Comparison of ENCODE assay signal across 7 cellular contexts in the genomic region with DNA sequence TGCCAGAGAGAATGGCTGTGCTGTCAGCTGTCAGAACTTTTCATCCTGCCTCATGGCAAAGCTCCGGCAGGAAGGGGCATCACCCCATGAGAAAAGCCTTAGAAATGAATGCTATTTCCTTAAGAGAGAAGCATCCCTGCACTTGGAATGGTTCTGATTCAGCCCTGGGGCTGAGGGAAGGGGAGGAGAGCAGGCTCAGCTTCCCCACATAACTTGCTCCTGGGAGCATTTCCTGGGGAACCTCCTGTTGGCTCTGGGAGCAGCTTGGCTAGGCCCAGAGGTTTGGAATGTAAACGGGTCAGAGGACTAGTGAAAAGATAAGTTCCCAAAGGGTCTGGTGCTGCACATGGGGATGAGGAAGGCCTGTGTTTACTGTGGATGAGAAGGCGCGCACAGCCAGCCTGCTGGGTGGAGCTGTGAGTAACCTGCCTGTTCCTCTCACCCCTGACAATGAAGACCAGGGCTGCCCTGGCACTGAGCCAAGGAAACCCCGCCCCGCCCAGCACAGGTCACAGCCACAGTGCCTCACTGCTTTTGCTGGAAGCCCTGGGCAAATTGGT. TPM values are rescaled to one million over a fixed set of nuclear protein-coding genes. Genes with fewer than 3 reads are reported as not detected.
DNase-seq lines count a peak whose midpoint lies in the region; TF ChIP-seq lines count a peak whose summit lies in the region.

No MANE protein-coding gene starts in this region.

- H3K4ac ChIP-seq in trophoblast cell (ENCODE audit: low read depth, low read length): no peak overlapping the region

- H2AFZ ChIP-seq in fibroblast of lung (ENCODE audit: low read length) (peak overlapping the region; percentile 55), trophoblast cell (ENCODE audit: insufficient read depth, low read length, poor library complexity) (no peak overlapping the region)

- no peak overlapping the region for H3K23ac ChIP-seq in trophoblast cell (ENCODE audit: low read length)

- no peak overlapping the region for H2AK5ac ChIP-seq in trophoblast cell (ENCODE audit: low read length)

- H4K20me1 ChIP-seq in fibroblast of lung (ENCODE audit: control insufficient read depth, extremely low read depth, insufficient read depth, low read length): no peaks in the 10 kb centered on the region

- peak; percentile 92 for DNase-seq in HCEC 1CT
- peak; percentile 21 for DNase-seq in NCI-H460 (ENCODE audit: extremely low read depth, low read depth)
- peak; percentile 74 for DNase-seq in activated CD8-positive, alpha-beta memory T cell treated with anti-CD3 and anti-CD28 coated beads, Interleukin-2, amount 50 U/mL, for 48 hours
- peak; percentile 90 for DNase-seq in fibroblast of lung (ENCODE audit: low read depth in 2 of 2)
- peak in 1 of 2 donors; percentile 35 for DNase-seq in trophoblast cell
- DNase-seq in GM20000 (ENCODE audit: low spot score): no peak
- no peak for DNase-seq in pons (ENCODE audit: low spot score)

- H3K9ac ChIP-seq in fibroblast of lung (ENCODE audit: insufficient read depth, low read length) (peak overlapping the region; percentile 24), trophoblast cell (ENCODE audit: low read length) (no peak overlapping the region)

- no peak overlapping the region for H4K91ac ChIP-seq in trophoblast cell (ENCODE audit: low read depth, low read length)

- peak overlapping the region; percentile 85 for H3K27ac ChIP-seq in fibroblast of lung (ENCODE audit: insufficient read depth, low read length)
- H3K27ac ChIP-seq in trophoblast cell (ENCODE audit: low read depth, low read length): no peak overlapping the region

- H3K27me3 ChIP-seq in fibroblast of lung (ENCODE audit: control insufficient read depth, insufficient read depth, low read length): no peaks in the 10 kb centered on the region
- no peaks in the 10 kb centered on the region for H3K27me3 ChIP-seq in trophoblast cell (ENCODE audit: insufficient read depth, low read length)

- WGBS in trophoblast cell (ENCODE audit: extremely low coverage, insufficient coverage, insufficient read length): no CpG with 5 or more reads among the region's 6 CpGs

- H3K79me2 ChIP-seq in fibroblast of lung (ENCODE audit: control insufficient read depth, insufficient read depth, low read length) (no peaks in the 10 kb centered on the region), trophoblast cell (ENCODE audit: control insufficient read depth, insufficient read depth, low read length, poor library complexity) (no peaks in the 10 kb centered on the region)

- H3K4me1 ChIP-seq in fibroblast of lung (ENCODE audit: control insufficient read depth, extremely low read depth, insufficient read depth, low read length): peaks cover 32% of the 10 kb centered on the region
- H3K4me1 ChIP-seq in trophoblast cell (ENCODE audit: control insufficient read depth in 1 of 2, insufficient read depth in 2 of 2, low read length in 2 of 2): peaks cover 3 to 7% of the 10 kb centered on the region in 2 experiments

- H3K9me3 ChIP-seq in fibroblast of lung (ENCODE audit: control insufficient read depth, insufficient read depth, low read depth, low read length): no peaks in the 10 kb centered on the region
- H3K9me3 ChIP-seq in trophoblast cell (ENCODE audit: insufficient read depth, low read depth, low read length): no peaks in the 10 kb centered on the region

- H2BK5ac ChIP-seq in trophoblast cell (ENCODE audit: low read depth, low read length, poor library complexity): no peak overlapping the region

- H3K36me3 ChIP-seq in fibroblast of lung (ENCODE audit: control insufficient read depth, insufficient read depth, low read length) (no peaks in the 10 kb centered on the region), trophoblast cell (ENCODE audit: control insufficient read depth in 1 of 2, insufficient read depth in 2 of 2, low read length in 2 of 2) (no peaks in the 10 kb centered on the region)

- H3K4me3 ChIP-seq in fibroblast of lung (replicated peaks in 1 of 4; ENCODE audit: control extremely low read depth in 1 of 4, insufficient read depth in 1 of 4, low read depth in 3 of 4, low read length in 4 of 4) (peak overlapping the region in 2 of 4 experiments; percentile 22 to 67), trophoblast cell (ENCODE audit: low read depth, low read length) (no peak overlapping the region)

- no peak overlapping the region for H3K18ac ChIP-seq in trophoblast cell (ENCODE audit: low read length)

- peak overlapping the region; percentile 90 for H3K4me2 ChIP-seq in fibroblast of lung (ENCODE audit: extremely low read depth, insufficient read depth, low read length)
- no peak overlapping the region for H3K4me2 ChIP-seq in trophoblast cell (ENCODE audit: low read length)

- H3K14ac ChIP-seq in trophoblast cell (ENCODE audit: low read length): no peak overlapping the region

- no peak for TF ChIP-seq CTCF in fibroblast of lung (conservative IDR thresholded peaks at IDR 0.05 in 1 of 2, IDR thresholded peaks at IDR 0.05 in 1 of 2; ENCODE audit: low read depth in 1 of 2, low read length in 2 of 2)
- TF ChIP-seq CTCF in GM20000 (IDR thresholded peaks at IDR 0.05; ENCODE audit: extremely low read depth, missing control alignments): no peak

- peaks cover 2% of the 10 kb centered on the region for H3K79me1 ChIP-seq in trophoblast cell (ENCODE audit: low read length)

- no peak overlapping the region for H4K12ac ChIP-seq in trophoblast cell (ENCODE audit: low read depth, low read length)

- peak overlapping the region; percentile 29 for H2BK12ac ChIP-seq in trophoblast cell (ENCODE audit: low read length)

- H4K8ac ChIP-seq in trophoblast cell (ENCODE audit: low read depth, low read length): no peak overlapping the region

- H2BK120ac ChIP-seq in trophoblast cell (ENCODE audit: insufficient read depth, low read length, poor library complexity): no peak overlapping the region

RNA-seq across cellular contexts. Expression of a gene that starts 5.0 kb away (rescaled TPM):
- not detected in 2 replicates for total RNA-seq in NCI-H460 (2014; rRNA removed; shearing (Covaris generic))
- polyA plus RNA-seq in NCI-H460 (2014; cell fraction: nucleus; rRNA removed): not detected in 2 replicates
- total RNA-seq in fibroblast of lung: 4.5 and 4.9 TPM in 2 replicates
- polyA plus RNA-seq in fibroblast of lung: 2.8 and 13.9 TPM in 2 replicates
- polyA plus RNA-seq in fibroblast of lung (2012): 5.7 and 39.6 TPM in 2 replicates
- polyA minus RNA-seq in fibroblast of lung (ENCODE audit: low replicate concordance): 5.6 and 37.3 TPM in 2 replicates
- polyA plus RNA-seq in trophoblast cell (2013): 2.3 and 2.4 TPM in 2 replicates

RNA-seq across cellular contexts. Expression of a gene that starts 13.3 kb away (rescaled TPM):
- not detected in 2 replicates for total RNA-seq in NCI-H460 (2014; rRNA removed; shearing (Covaris generic))
- polyA plus RNA-seq in NCI-H460 (2014; cell fraction: nucleus; rRNA removed): not detected in 2 replicates
- not detected in 2 replicates for total RNA-seq in fibroblast of lung
- not detected in 2 replicates for polyA plus RNA-seq in fibroblast of lung
- polyA plus RNA-seq in fibroblast of lung (2012): not detected in 2 replicates
- polyA minus RNA-seq in fibroblast of lung (ENCODE audit: low replicate concordance): not detected in 2 replicates
- 0.47 TPM in 2 replicates for polyA plus RNA-seq in trophoblast cell (2013)

Comparison
In these comparisons a context has a peak if more than half of its experiments do, and no peak if none do; other contexts are left out.
1. DNase-seq: peak in HCEC 1CT (single experiment), NCI-H460 (single experiment), activated CD8-positive, alpha-beta memory T cell treated with anti-CD3 and anti-CD28 coated beads, Interleukin-2, amount 50 U/mL, for 48 hours (single experiment) and fibroblast of lung (2 of 2); none in GM20000 (single experiment) and pons (single experiment).